4 cellular contexts compared by ENCODE assay signal in the genomic region with DNA sequence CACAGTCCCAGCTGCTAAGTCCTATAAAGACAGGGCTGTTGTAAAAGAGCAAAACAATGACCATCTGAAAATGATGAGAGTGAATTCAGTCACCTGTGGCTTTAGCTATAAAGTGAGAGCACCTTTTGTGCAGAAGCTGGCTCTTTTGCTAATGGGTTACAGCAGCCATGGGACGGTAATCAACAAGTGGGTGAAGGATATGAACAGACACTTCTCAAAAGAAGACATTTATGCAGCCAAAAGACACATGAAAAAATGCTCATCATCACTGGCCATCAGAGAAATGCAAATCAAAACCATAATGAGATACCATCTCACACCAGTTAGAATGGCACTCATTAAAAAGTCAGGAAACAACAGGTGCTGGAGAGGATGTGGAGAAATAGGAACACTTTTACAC. TPM values are rescaled to one million over a fixed set of nuclear protein-coding genes. Genes with fewer than 3 reads are reported as not detected.
"Had no signal": no experiment of that assay in that cellular context is flagged by ENCODE, and none has a peak within 500 bp of the region (broad histone marks: within the 10 kb centered on the region; RNA-seq: fewer than 3 reads in every experiment).

No MANE protein-coding gene starts in this region.

RNA-seq across cellular contexts. Expression of gene MROH9, which starts 16.4 kb away (rescaled TPM):
- polyA plus RNA-seq: adipose tissue, adrenal gland, aorta, cardiac muscle cell had no signal
